In the genomic region with DNA sequence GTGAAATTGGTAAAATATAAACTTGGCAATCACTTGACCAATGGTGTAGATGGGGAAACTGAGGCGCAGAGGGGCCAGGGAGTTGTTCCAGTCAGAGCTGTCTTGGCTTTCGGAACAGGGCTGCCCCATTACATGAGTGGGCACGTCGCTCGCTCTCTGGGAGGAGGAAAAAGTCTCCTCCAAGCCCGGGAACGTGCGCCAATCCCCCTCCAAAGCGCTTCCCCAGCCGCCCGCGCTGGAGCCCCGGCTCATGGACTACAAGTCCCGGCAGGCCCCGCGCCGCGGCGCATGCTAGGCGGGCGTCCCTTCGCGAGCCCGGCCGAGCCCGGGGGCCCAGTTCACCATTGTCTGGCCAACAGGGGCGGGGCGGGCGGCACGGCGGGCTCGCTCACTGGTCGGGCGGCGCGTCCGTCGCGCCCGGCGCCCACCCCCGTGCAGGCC, we compare ENCODE assay signal across 8 cellular contexts. TPM values are rescaled to one million over a fixed set of nuclear protein-coding genes. Genes with fewer than 3 reads are reported as not detected.
DNase-seq lines count a peak whose midpoint lies in the region; ATAC-seq and TF ChIP-seq lines count a peak whose summit lies in the region.

No MANE protein-coding gene starts in this region.

- no peak for TF ChIP-seq CTCF in CD14-positive monocyte (IDR thresholded peaks at IDR 0.05)

- H3K4me1 Mint-ChIP-seq in CD14-positive monocyte: peaks cover 23% of the 10 kb centered on the region

- no peaks in the 10 kb centered on the region for H3K36me3 Mint-ChIP-seq in CD14-positive monocyte

- H3K9me3 Mint-ChIP-seq in CD14-positive monocyte: peaks cover 0 to 2% (median 0%) of the 10 kb centered on the region in 7 donors

- peaks cover 46% of the 10 kb centered on the region for H3K4me1 ChIP-seq in ectodermal cell (ENCODE audit: control insufficient read depth, insufficient read depth, low read length)

- DNase-seq in CD14-positive monocyte (ENCODE audit: low spot score) (peak; percentile 94), HS-27A (ENCODE audit: low read depth) (peak; percentile 80), medulla oblongata (ENCODE audit: extremely low spot score) (peak; percentile 97)
- peak; percentile 83 for DNase-seq in NK-92 treated with Interleukin-12 subunit alpha and Interleukin-12 subunit beta, amount 100 ng/mL, for 24 hours (lab: John Stamatoyannopoulos, UW)
- DNase-seq in activated CD8-positive, alpha-beta memory T cell treated with anti-CD3 and anti-CD28 coated beads for 1 hour (ENCODE audit: extremely low read depth in 1 of 2, low read depth in 1 of 2): peak; percentile 81 to 96
- peak; percentile 91 to 97 (median 94) for DNase-seq in stimulated activated CD4-positive, alpha-beta T cell treated with anti-CD3 and anti-CD28 coated beads, TNF-alpha, amount 100 ng/mL, for 24 hours (ENCODE audit: low read depth in 3 of 3)

- peak overlapping the region; percentile 46 for H3K4me3 ChIP-seq in ectodermal cell (ENCODE audit: insufficient read depth, low read depth, low read length)

- H3K27ac Mint-ChIP-seq in CD14-positive monocyte: peak overlapping the region in 2 of 7 donors; percentile 13 to 19

- peak; percentile 85 for ATAC-seq in GM19467 (IDR thresholded peaks at IDR 0.05; ENCODE audit: unreplicated experiment)

- peak overlapping the region; percentile 58 to 79 for H3K4me3 Mint-ChIP-seq in CD14-positive monocyte

- peaks cover 3 to 9% (median 5%) of the 10 kb centered on the region in 3 donors for H3K27me3 Mint-ChIP-seq in CD14-positive monocyte (ENCODE audit: low read depth in 3 of 3)

- no peaks in the 10 kb centered on the region for H3K36me3 ChIP-seq in ectodermal cell (ENCODE audit: control insufficient read depth, insufficient read depth, low read length)

- H3K27me3 ChIP-seq in ectodermal cell (ENCODE audit: control insufficient read depth, insufficient read depth, low read length, poor library complexity, severe bottlenecking): no peaks in the 10 kb centered on the region

- intact Hi-C loops in CD14-positive monocyte (cut with micrococcal nuclease): no loop called here

- no peaks in the 10 kb centered on the region for H3K9me3 ChIP-seq in ectodermal cell (ENCODE audit: control insufficient read depth, low read length)

- WGBS in ectodermal cell, 2 experiments: 0% methylated on average over 42 of the region's 42 CpGs

- H3K27ac ChIP-seq in ectodermal cell (ENCODE audit: insufficient read depth, low read depth, low read length, poor library complexity, severe bottlenecking): peak overlapping the region; percentile 100

RNA-seq across cellular contexts. Expression of a gene that starts 0.3 kb away (rescaled TPM):
- under 1 TPM; 0.52 to 0.76 TPM for polyA plus RNA-seq in CD14-positive monocyte
- 132 TPM for polyA plus RNA-seq in ectodermal cell (2013, experiment 1 of 4)
- polyA plus RNA-seq in ectodermal cell (2013, experiment 2 of 4): 132 TPM
- 111 TPM for polyA plus RNA-seq in ectodermal cell (2013, experiment 3 of 4)
- 119 TPM for polyA plus RNA-seq in ectodermal cell (2013, experiment 4 of 4)

RNA-seq across cellular contexts. Expression of a gene that starts 33.4 kb away (rescaled TPM):
- 100 to 1,000 TPM; 145 to 227 TPM for polyA plus RNA-seq in CD14-positive monocyte
- polyA plus RNA-seq in ectodermal cell (2013, experiment 1 of 4): 235 TPM
- polyA plus RNA-seq in ectodermal cell (2013, experiment 2 of 4): 227 TPM
- polyA plus RNA-seq in ectodermal cell (2013, experiment 3 of 4): 168 TPM
- polyA plus RNA-seq in ectodermal cell (2013, experiment 4 of 4): 178 TPM

RNA-seq across cellular contexts. Expression of a gene that starts 35.3 kb away (rescaled TPM):
- 1 to 10 TPM; 4.9 to 6.1 TPM for polyA plus RNA-seq in CD14-positive monocyte
- 10.3 TPM for polyA plus RNA-seq in ectodermal cell (2013, experiment 1 of 4)
- 9.7 TPM for polyA plus RNA-seq in ectodermal cell (2013, experiment 2 of 4)
- polyA plus RNA-seq in ectodermal cell (2013, experiment 3 of 4): 8.4 TPM
- 8.4 TPM for polyA plus RNA-seq in ectodermal cell (2013, experiment 4 of 4)

RNA-seq across cellular contexts. Expression of a gene that starts 41.5 kb away (rescaled TPM):
- 10 to 100 TPM; 78.9 to 79.1 TPM for polyA plus RNA-seq in CD14-positive monocyte
- 66.5 TPM for polyA plus RNA-seq in ectodermal cell (2013, experiment 1 of 4)
- 56.7 TPM for polyA plus RNA-seq in ectodermal cell (2013, experiment 2 of 4)
- 41.6 TPM for polyA plus RNA-seq in ectodermal cell (2013, experiment 3 of 4)
- 42.1 TPM for polyA plus RNA-seq in ectodermal cell (2013, experiment 4 of 4)

Comparison
In these comparisons a context has a peak if more than half of its experiments do, and no peak if none do; other contexts are left out.
1. Peak in every context shown above with its lines: DNase-seq, ATAC-seq, H3K4me3 ChIP-seq and H3K27ac ChIP-seq.